8 cellular contexts compared by ENCODE assay signal in the genomic region with DNA sequence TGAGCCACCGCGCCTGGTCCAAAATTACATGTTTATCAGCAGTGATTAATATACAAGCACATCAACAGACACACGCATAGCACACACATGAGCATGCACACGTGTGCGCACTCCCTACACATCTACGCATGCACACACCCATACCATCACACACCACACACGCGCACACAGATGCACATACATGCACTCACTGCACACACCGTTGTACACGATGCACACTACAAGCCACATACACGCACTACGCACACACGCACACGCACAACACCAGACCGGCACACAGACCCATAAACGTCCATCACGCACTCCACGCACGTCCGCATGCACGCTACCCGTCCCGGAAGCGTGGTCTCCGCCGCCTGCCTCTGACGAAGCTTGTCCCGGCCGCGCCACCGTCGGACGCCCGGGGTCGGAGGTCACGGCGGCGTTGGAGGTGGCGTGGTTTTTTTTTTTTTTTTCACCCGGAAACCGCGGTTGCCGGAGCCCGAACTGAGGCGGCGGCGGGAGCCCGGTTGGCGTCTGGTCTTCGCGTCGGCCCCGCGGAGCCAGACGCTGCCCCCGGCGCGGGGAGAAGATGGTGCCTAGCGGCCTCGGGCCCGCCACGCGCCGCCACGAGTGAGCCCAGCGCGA. TPM values are rescaled to one million over a fixed set of nuclear protein-coding genes. Genes with fewer than 3 reads are reported as not detected.
DNase-seq lines count a peak whose midpoint lies in the region; ATAC-seq and TF ChIP-seq lines count a peak whose summit lies in the region.

A gene with protein sequence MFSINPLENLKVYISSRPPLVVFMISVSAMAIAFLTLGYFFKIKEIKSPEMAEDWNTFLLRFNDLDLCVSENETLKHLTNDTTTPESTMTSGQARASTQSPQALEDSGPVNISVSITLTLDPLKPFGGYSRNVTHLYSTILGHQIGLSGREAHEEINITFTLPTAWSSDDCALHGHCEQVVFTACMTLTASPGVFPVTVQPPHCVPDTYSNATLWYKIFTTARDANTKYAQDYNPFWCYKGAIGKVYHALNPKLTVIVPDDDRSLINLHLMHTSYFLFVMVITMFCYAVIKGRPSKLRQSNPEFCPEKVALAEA (plus strand): TSS at position 457 of the 627 bp plus-strand sequence. CDS start 20,641 bp downstream, outside the sequence.

- peaks cover 0 to 5% (median 0%) of the 10 kb centered on the region in 3 donors for H3K36me3 Mint-ChIP-seq in immature natural killer cell

- peak within 1 kb of the TSS; percentile 22 for H3K27ac ChIP-seq in caudate nucleus (ENCODE audit: low read depth, low read length)

- H3K27ac Mint-ChIP-seq in immature natural killer cell, result peak within 1 kb of the TSS; percentile 97 to 100 (median 98)

- no peaks in the 10 kb centered on the region for H3K9me3 Mint-ChIP-seq in immature natural killer cell

- peak within 1 kb of the TSS; percentile 97 to 99 (median 98) for H3K4me3 Mint-ChIP-seq in immature natural killer cell

- H3K27me3 Mint-ChIP-seq in immature natural killer cell (ENCODE audit: low read depth in 3 of 3), result peaks cover 14 to 24% (median 17%) of the 10 kb centered on the region in 3 donors

- H3K4me1 Mint-ChIP-seq in immature natural killer cell, result peaks cover 38 to 43% of the 10 kb centered on the region in 2 donors

- DNase-seq in AG04449 (ENCODE audit: low read depth, low spot score), result no peak
- DNase-seq in NCI-H2227 treated with DMSO at 0.1 percent for 48 hours (lab: John Stamatoyannopoulos, UW), result peak; percentile 69
- peak; percentile 87 to 91 (median 88) for DNase-seq in activated CD4-positive, CD25-positive, alpha-beta regulatory T cell (lab: John Stamatoyannopoulos, UW)
- DNase-seq in caudate nucleus (lab: John Stamatoyannopoulos, UW), result peak in 60 of 61 donors; percentile 9 to 91 (median 80)
- peak; percentile 91 to 93 (median 93) for DNase-seq in immature natural killer cell
- DNase-seq in smooth muscle cell of the brain vasculature (ENCODE audit: low read depth, low spot score), result peak; percentile 49

- CTCF ChIA-PET in AG04449 (lab: Yijun Ruan, JAX), result no interaction called here

- peak within 1 kb of the TSS; percentile 93 for H3K4me3 ChIP-seq in AG04449 (ENCODE audit: low read depth, low read length)

- TF ChIP-seq CTCF in AG04449 (IDR thresholded peaks at IDR 0.05; ENCODE audit: insufficient read depth, low read length, missing control alignments), result no peak

- POLR2A ChIA-PET in AG04449 (lab: Yijun Ruan, JAX), result interaction anchor here (0.7 to 0.9 kb wide), 2 partner anchors 9 to 77 kb away, joined by 3 read pairs; no protein-coding TSS in a partner anchor

- ATAC-seq in GM18870 (IDR thresholded peaks at IDR 0.05; ENCODE audit: unreplicated experiment) (peak; percentile 73), HG03135 (IDR thresholded peaks at IDR 0.05; ENCODE audit: unreplicated experiment) (peak; percentile 80)

RNA-seq across cellular contexts. Expression of the gene that starts here (rescaled TPM):
- polyA plus RNA-seq in immature natural killer cell, result 100 to 1,000 TPM; 107 to 124 (median 114) TPM
